11 cellular contexts compared by ENCODE assay signal in the genomic region with DNA sequence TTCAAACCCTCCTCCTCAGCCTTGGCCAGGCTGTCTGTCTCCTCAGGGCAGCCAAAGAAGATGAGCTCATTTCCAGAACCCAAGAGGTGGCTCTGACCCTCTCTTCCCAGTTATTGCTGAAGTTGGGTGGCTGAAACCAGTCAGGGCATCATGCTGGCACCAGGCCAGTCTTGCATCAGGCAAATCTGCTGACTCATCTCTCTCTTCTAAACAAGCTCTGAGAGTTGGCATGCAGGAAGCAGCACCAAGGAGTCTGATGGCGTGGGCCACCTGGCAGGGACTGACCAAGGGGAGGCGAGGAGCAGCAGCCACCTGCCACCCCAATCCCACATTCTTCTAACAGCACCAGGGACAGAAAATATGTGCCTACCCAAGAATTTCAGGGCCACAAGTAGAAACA.
DNase-seq lines count a peak whose midpoint lies in the region; ATAC-seq, FAIRE-seq and TF ChIP-seq lines count a peak whose summit lies in the region.
"Had no signal": no experiment of that assay in that cellular context is flagged by ENCODE, and none has a peak within 500 bp of the region (broad histone marks: within the 10 kb centered on the region; RNA-seq: fewer than 3 reads in every experiment).

No MANE protein-coding gene starts in this region.

- peak overlapping the region; percentile 75 for H3K27ac Mint-ChIP-seq in astrocyte (ENCODE audit: unreplicated experiment)

- H3K4me1 ChIP-seq in astrocyte (ENCODE audit: insufficient read depth, low read length) (no peaks in the 10 kb centered on the region), spleen (no peaks in the 10 kb centered on the region)

- H3K4me1 Mint-ChIP-seq in astrocyte (ENCODE audit: low read depth, unreplicated experiment): no peaks in the 10 kb centered on the region

- H2AFZ ChIP-seq in astrocyte (ENCODE audit: low read depth, low read length): no peak overlapping the region

- H3K36me3 ChIP-seq in astrocyte (ENCODE audit: insufficient read depth, low read length): no peaks in the 10 kb centered on the region
- H3K36me3 ChIP-seq in spleen: no peaks in the 10 kb centered on the region

- no peaks in the 10 kb centered on the region for H3K79me2 ChIP-seq in astrocyte (ENCODE audit: insufficient read depth, low read length)

- H4K20me1 ChIP-seq in astrocyte (ENCODE audit: insufficient read depth, low read length): no peaks in the 10 kb centered on the region

- WGBS in spleen, 5 donors: 33 to 57% (median 33%) methylated on average over 2 of the region's 2 CpGs

- no peak for FAIRE-seq in astrocyte (lab: Jason Lieb, UNC)

- ATAC-seq in HG02763 (IDR thresholded peaks at IDR 0.05; ENCODE audit: unreplicated experiment) (no peak), GM21529 (IDR thresholded peaks at IDR 0.05; ENCODE audit: unreplicated experiment) (no peak)

- H3K4me3 ChIP-seq in astrocyte (ENCODE audit: insufficient read depth, low read depth, low read length) (no peak overlapping the region), spleen (no peak overlapping the region)
- H3K4me3 ChIP-seq: SK-N-MC, skin epidermis had no signal

- H3K4me3 Mint-ChIP-seq in astrocyte (ENCODE audit: unreplicated experiment): no peak overlapping the region

- H3K9me3 ChIP-seq in astrocyte (ENCODE audit: insufficient read depth, low read depth, low read length) (no peaks in the 10 kb centered on the region), spleen (no peaks in the 10 kb centered on the region)

- peak; percentile 72 for DNase-seq in DMS79 (lab: John Stamatoyannopoulos, UW)
- DNase-seq in M059J (ENCODE audit: low read depth): peak; percentile 81
- no peak for DNase-seq in astrocyte (ENCODE audit: low read depth)
- DNase-seq in lung microvascular endothelial cell (ENCODE audit: low read depth in 2 of 2): peak; percentile 5 to 8
- DNase-seq in stimulated activated CD8-positive, alpha-beta memory T cell treated with anti-CD3 and anti-CD28 coated beads, Interleukin-4, amount 100 ng/mL, for 48 hours: no peak
- no peak for DNase-seq in spleen
- DNase-seq: effector CD8-positive, alpha-beta T cell had no signal

- no peaks in the 10 kb centered on the region for H3K36me3 Mint-ChIP-seq in astrocyte (ENCODE audit: low read depth, unreplicated experiment)

- TF ChIP-seq CTCF in astrocyte (IDR thresholded peaks at IDR 0.05; ENCODE audit: insufficient read depth, low read depth, low read length) (no peak), spleen (IDR thresholded peaks at IDR 0.05 in 8 of 11, conservative IDR thresholded peaks at IDR 0.05 in 3 of 11) (no peak)

- no peak overlapping the region for H3K4me2 ChIP-seq in astrocyte (ENCODE audit: low read length)

- no peaks in the 10 kb centered on the region for H3K9me3 Mint-ChIP-seq in astrocyte (ENCODE audit: unreplicated experiment)

- peaks cover 13% of the 10 kb centered on the region for H3K27me3 Mint-ChIP-seq in astrocyte (ENCODE audit: low read depth, unreplicated experiment)

- H3K27me3 ChIP-seq in astrocyte (ENCODE audit: insufficient read depth, low read length): peaks cover 2% of the 10 kb centered on the region
- no peaks in the 10 kb centered on the region for H3K27me3 ChIP-seq in spleen (replicated peaks in 1 of 7)

- no peak for TF ChIP-seq POLR2A in spleen (IDR thresholded peaks at IDR 0.05)

- no peak overlapping the region for H3K9ac ChIP-seq in astrocyte (ENCODE audit: low read length)

- H3K27ac ChIP-seq in astrocyte (ENCODE audit: low read depth, low read length) (no peak overlapping the region), spleen (no peak overlapping the region)
- H3K27ac ChIP-seq: SK-N-MC had no signal

- intact Hi-C loops in spleen (cut with DNase I; ENCODE audit: low total_unique reads): no loop called here

Comparison
In these comparisons a context has a peak if more than half of its experiments do, and no peak if none do; other contexts are left out.
1. DNase-seq: peak in DMS79 (single experiment), M059J (single experiment) and lung microvascular endothelial cell (2 of 2); none in astrocyte (single experiment), stimulated activated CD8-positive, alpha-beta memory T cell treated with anti-CD3 and anti-CD28 coated beads, Interleukin-4, amount 100 ng/mL, for 48 hours (single experiment) and spleen (single experiment).